In the genomic region with DNA sequence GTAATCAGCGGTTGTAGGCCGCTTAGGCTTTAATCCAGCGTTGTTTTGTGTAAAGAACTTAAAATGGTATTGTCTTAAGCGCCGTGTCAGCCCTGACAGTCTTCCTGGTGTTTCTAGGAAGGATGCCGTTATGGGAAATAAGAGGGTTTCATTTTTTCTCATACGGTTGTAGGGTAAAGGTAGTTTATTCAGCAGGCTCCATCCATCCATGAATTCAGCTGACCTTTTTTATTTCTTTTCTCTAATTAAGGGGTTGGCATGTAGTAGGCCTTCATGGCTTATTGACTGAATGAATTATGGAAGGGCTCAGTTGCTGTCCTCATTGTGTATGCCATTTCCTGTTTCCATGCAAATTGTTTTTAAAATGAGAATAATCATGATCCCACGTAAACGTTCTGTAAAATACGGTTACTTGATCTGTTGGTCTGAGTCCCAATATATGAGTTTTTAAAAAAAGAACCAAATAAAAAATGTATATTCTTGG, we compare ENCODE assay signal across 8 cellular contexts. TPM values are rescaled to one million over a fixed set of nuclear protein-coding genes. Genes with fewer than 3 reads are reported as not detected.
A peak's percentile ranks its signal among the peaks of the same experiment; 100 is the strongest.
DNase-seq lines count a peak whose midpoint lies in the region; TF ChIP-seq lines count a peak whose summit lies in the region.

No MANE protein-coding gene starts in this region.

- intact Hi-C loops in esophagus squamous epithelium (cut with DNase I) (no loop called here), ovary (cut with DNase I) (loop anchor here in 2 of 4 donors (1.0 to 2.0 kb wide), 2 partner anchors 52 to 53 kb away; no protein-coding TSS in a partner anchor)

- TF ChIP-seq POLR2A in esophagus squamous epithelium (IDR thresholded peaks at IDR 0.05) (no peak), ovary (IDR thresholded peaks at IDR 0.05) (no peak)

- H3K27me3 ChIP-seq in esophagus squamous epithelium (peaks cover 0 to 8% (median 0%) of the 10 kb centered on the region in 4 donors), ovary (no peaks in the 10 kb centered on the region)

- WGBS in esophagus squamous epithelium, 2 donors: 2 to 3% methylated on average over 10 of the region's 10 CpGs
- 0 to 1% (median 1%) methylated on average over 10 of the region's 10 CpGs for WGBS in ovary, 3 donors

- in situ Hi-C loops in G401 (cut with HindIII; ENCODE audit: low sequenced_read_pairs): no loop called here

- CTCF ChIA-PET in RWPE1 (lab: Yijun Ruan, JAX): no interaction called here

- DNase-seq in GM12865 (ENCODE audit: low read depth) (peak; percentile 53), RWPE1 (ENCODE audit: low spot score) (no peak), esophagus squamous epithelium (lab: John Stamatoyannopoulos, UW) (no peak), ovary (no peak), G401 (ENCODE audit: low spot score) (no peak), KG1 (lab: John Stamatoyannopoulos, UW) (no peak), activated gamma-delta T cell treated with Interleukin-2 at 50 U/mL for 16 hours (no peak)

- TF ChIP-seq EP300 in ovary (IDR thresholded peaks at IDR 0.05): no peak

- no peaks in the 10 kb centered on the region for H3K9me3 ChIP-seq in esophagus squamous epithelium
- no peaks in the 10 kb centered on the region for H3K9me3 ChIP-seq in ovary

- H3K36me3 ChIP-seq in esophagus squamous epithelium: peaks cover 0 to 37% (median 21%) of the 10 kb centered on the region in 3 donors
- H3K36me3 ChIP-seq in ovary: no peaks in the 10 kb centered on the region

- H3K4me1 ChIP-seq in esophagus squamous epithelium (peaks cover 7 to 24% (median 12%) of the 10 kb centered on the region in 3 donors), ovary (ENCODE audit: insufficient read depth) (peaks cover 6% of the 10 kb centered on the region)

- TF ChIP-seq CTCF in 22Rv1 (IDR thresholded peaks at IDR 0.05): no peak
- TF ChIP-seq CTCF in GM12865 (IDR thresholded peaks at IDR 0.05; ENCODE audit: insufficient read depth, low read depth, low read length, missing control alignments): no peak
- no peak for TF ChIP-seq CTCF in RWPE1 (conservative IDR thresholded peaks at IDR 0.05; ENCODE audit: low read depth)
- no peak for TF ChIP-seq CTCF in esophagus squamous epithelium (IDR thresholded peaks at IDR 0.05)
- TF ChIP-seq CTCF in ovary (IDR thresholded peaks at IDR 0.05): no peak

- POLR2A ChIA-PET in RWPE1 (lab: Yijun Ruan, JAX; ENCODE audit: low non-redundant PET): no interaction called here

- H3K4me3 ChIP-seq in GM12865 (ENCODE audit: low read depth, low read length) (peak overlapping the region; percentile 78), esophagus squamous epithelium (peak overlapping the region; percentile 75 to 93 (median 81)), ovary (peak overlapping the region; percentile 87)

- H3K27ac ChIP-seq in 22Rv1 (peak overlapping the region; percentile 90), RWPE1 (peak overlapping the region; percentile 89), esophagus squamous epithelium (peak overlapping the region; percentile 90 to 96 (median 95)), ovary (peak overlapping the region; percentile 40 to 73)

RNA-seq across cellular contexts. Expression of a gene that starts 0.7 kb away (rescaled TPM):
- 10 to 100 TPM; 63.3 to 97.7 (median 77.8) TPM for total RNA-seq in esophagus squamous epithelium
- 100 to 1,000 TPM in 6 of 7 donors, 10 to 100 TPM in 1; 73.4 to 132 (median 111) TPM for total RNA-seq in ovary
- polyA plus RNA-seq in ovary: 100 to 1,000 TPM; 133 to 241 TPM
- total RNA-seq in G401 (2014; rRNA removed; shearing (Covaris generic)): 172 and 188 TPM in 2 replicates

RNA-seq across cellular contexts. Expression of a gene that starts 51.5 kb away (rescaled TPM):
- 10 to 100 TPM; 26.1 to 69.6 (median 38.1) TPM for total RNA-seq in esophagus squamous epithelium
- total RNA-seq in ovary: 10 to 100 TPM; 30.7 to 46.0 (median 36.0) TPM
- polyA plus RNA-seq in ovary: 10 to 100 TPM; 10.7 to 33.5 TPM
- total RNA-seq in G401 (2014; rRNA removed; shearing (Covaris generic)): 15.5 and 17.8 TPM in 2 replicates
